Comparison of ENCODE assay signal across 15 cellular contexts in genomic region chr1:110133436-110133835, GRCh38. TPM values are rescaled to one million over a fixed set of nuclear protein-coding genes. Genes with fewer than 3 reads are reported as not detected.
DNase-seq lines count a peak whose midpoint lies in the region; ATAC-seq, FAIRE-seq and TF ChIP-seq lines count a peak whose summit lies in the region.
"Had no signal": no experiment of that assay in that cellular context is flagged by ENCODE, and none has a peak within 500 bp of the region (broad histone marks: within the 10 kb centered on the region; RNA-seq: fewer than 3 reads in every experiment).

No MANE protein-coding gene starts in this region.

- intact Hi-C loops in tibial artery (cut with DNase I; ENCODE audit: low total_unique reads): no loop called here
- intact Hi-C loops in activated CD4-positive, alpha-beta T cell treated with anti-CD3 and anti-CD28 coated beads for 36 hours (cut with DNase I, micrococcal nuclease): no loop called here

- H3K27me3 ChIP-seq in SJSA1 (replicated peaks) (no peaks in the 10 kb centered on the region; the same call in 1 of the 2 replicates), layer of hippocampus (ENCODE audit: control insufficient read depth, insufficient read depth, low read length) (peaks cover 10% of the 10 kb centered on the region), tibial artery (no peaks in the 10 kb centered on the region)

- H3K4me3 Mint-ChIP-seq in activated CD4-positive, alpha-beta T cell treated with anti-CD3 and anti-CD28 coated beads for 36 hours: no peak overlapping the region
- H3K4me3 Mint-ChIP-seq: HFFc6 had no signal

- H3K27ac ChIP-seq in SJSA1 (peak overlapping the region; percentile 22; the same call in 1 of the 2 replicates), layer of hippocampus (ENCODE audit: low read depth, low read length) (peak overlapping the region; percentile 44), tibial artery (peak overlapping the region; percentile 19 to 36)

- peaks cover 12% of the 10 kb centered on the region for H3K4me1 Mint-ChIP-seq in activated CD4-positive, alpha-beta T cell treated with anti-CD3 and anti-CD28 coated beads for 36 hours

- H3K9me3 Mint-ChIP-seq in activated CD4-positive, alpha-beta T cell treated with anti-CD3 and anti-CD28 coated beads for 36 hours (ENCODE audit: low read depth): no peaks in the 10 kb centered on the region
- H3K9me3 Mint-ChIP-seq: HFFc6 had no signal

- H3K36me3 Mint-ChIP-seq in activated CD4-positive, alpha-beta T cell treated with anti-CD3 and anti-CD28 coated beads for 36 hours (ENCODE audit: low read depth): no peaks in the 10 kb centered on the region

- TF ChIP-seq CTCF in tibial artery (IDR thresholded peaks at IDR 0.05): no peak

- in situ Hi-C loops in G401 (cut with HindIII; ENCODE audit: low sequenced_read_pairs): no loop called here

- CTCF ChIA-PET in activated CD4-positive, alpha-beta T cell treated with anti-CD3 and anti-CD28 coated beads for 36 hours (lab: Charles Lee): interaction anchor here (0.6 to 2.7 kb wide), 5 partner anchors 10 to 1269 kb away, joined by 3 to 7 read pairs (median 4); no protein-coding TSS in a partner anchor

- no peak for FAIRE-seq in GM19239 (lab: Jason Lieb, UNC)
- FAIRE-seq: GM12892 had no signal

- H3K4me1 ChIP-seq in SJSA1 (replicated peaks) (peaks cover 15% of the 10 kb centered on the region), tibial artery (peaks cover 0 to 31% (median 9%) of the 10 kb centered on the region in 4 donors)

- POLR2A ChIA-PET in activated CD4-positive, alpha-beta T cell treated with anti-CD3 and anti-CD28 coated beads for 36 hours (lab: Charles Lee): no interaction called here

- ATAC-seq in activated CD4-positive, alpha-beta T cell treated with anti-CD3 and anti-CD28 coated beads for 36 hours: no peak
- ATAC-seq: Panc1, Right ventricle myocardium inferior had no signal

- no peak overlapping the region for H3K4me3 ChIP-seq in SJSA1
- H3K4me3 ChIP-seq in tibial artery: no peak overlapping the region

- peaks cover 42% of the 10 kb centered on the region for H3K27me3 Mint-ChIP-seq in activated CD4-positive, alpha-beta T cell treated with anti-CD3 and anti-CD28 coated beads for 36 hours

- DNase-seq in G401 (ENCODE audit: low spot score) (peak; percentile 79), SJSA1 (ENCODE audit: low read depth in 1 of 2, low spot score in 2 of 2) (no peak), tibial artery (peak in 1 of 2 donors; percentile 32), CD1c-positive myeloid dendritic cell (ENCODE audit: extremely low spot score) (no peak), GM19239 (ENCODE audit: insufficient read length, low spot score) (no peak)
- DNase-seq in activated CD4-positive, alpha-beta T cell treated with anti-CD3 and anti-CD28 coated beads for 36 hours: no peak
- DNase-seq: HFFc6, MM.1S, NCI-H1105, NCI-H1694 treated with DMSO at 0.1 percent for 48 hours had no signal

- H3K27ac Mint-ChIP-seq in activated CD4-positive, alpha-beta T cell treated with anti-CD3 and anti-CD28 coated beads for 36 hours: no peak overlapping the region
- H3K27ac Mint-ChIP-seq: HFFc6 had no signal

- H3K9me3 ChIP-seq in SJSA1 (replicated peaks): no peaks in the 10 kb centered on the region
- no peaks in the 10 kb centered on the region for H3K9me3 ChIP-seq in tibial artery

- no peaks in the 10 kb centered on the region for H3K36me3 ChIP-seq in SJSA1
- H3K36me3 ChIP-seq in tibial artery: no peaks in the 10 kb centered on the region

RNA-seq across cellular contexts. Expression of gene SLC6A17, which starts 16.9 kb away (rescaled TPM):
- 0.92 and 1.3 TPM in 2 replicates for total RNA-seq in G401 (2014; rRNA removed; shearing (Covaris generic))
- 1.0 and 2.1 TPM in 2 replicates for total RNA-seq in SJSA1 (2014; rRNA removed; shearing (Covaris generic))
- total RNA-seq in activated CD4-positive, alpha-beta T cell treated with anti-CD3 and anti-CD28 coated beads for 36 hours: under 1 TPM; 0.07 TPM
- total RNA-seq: Right ventricle myocardium inferior had no signal

RNA-seq across cellular contexts. Expression of gene UBL4B, which starts 21.2 kb away (rescaled TPM):
- total RNA-seq in G401 (2014; rRNA removed; shearing (Covaris generic)): not detected in 2 replicates
- total RNA-seq in SJSA1 (2014; rRNA removed; shearing (Covaris generic)): not detected in 2 replicates
- not detected for total RNA-seq in activated CD4-positive, alpha-beta T cell treated with anti-CD3 and anti-CD28 coated beads for 36 hours
- total RNA-seq: H4, Right ventricle myocardium inferior had no signal
